Comparison of ENCODE assay signal across 19 cellular contexts in the genomic region with DNA sequence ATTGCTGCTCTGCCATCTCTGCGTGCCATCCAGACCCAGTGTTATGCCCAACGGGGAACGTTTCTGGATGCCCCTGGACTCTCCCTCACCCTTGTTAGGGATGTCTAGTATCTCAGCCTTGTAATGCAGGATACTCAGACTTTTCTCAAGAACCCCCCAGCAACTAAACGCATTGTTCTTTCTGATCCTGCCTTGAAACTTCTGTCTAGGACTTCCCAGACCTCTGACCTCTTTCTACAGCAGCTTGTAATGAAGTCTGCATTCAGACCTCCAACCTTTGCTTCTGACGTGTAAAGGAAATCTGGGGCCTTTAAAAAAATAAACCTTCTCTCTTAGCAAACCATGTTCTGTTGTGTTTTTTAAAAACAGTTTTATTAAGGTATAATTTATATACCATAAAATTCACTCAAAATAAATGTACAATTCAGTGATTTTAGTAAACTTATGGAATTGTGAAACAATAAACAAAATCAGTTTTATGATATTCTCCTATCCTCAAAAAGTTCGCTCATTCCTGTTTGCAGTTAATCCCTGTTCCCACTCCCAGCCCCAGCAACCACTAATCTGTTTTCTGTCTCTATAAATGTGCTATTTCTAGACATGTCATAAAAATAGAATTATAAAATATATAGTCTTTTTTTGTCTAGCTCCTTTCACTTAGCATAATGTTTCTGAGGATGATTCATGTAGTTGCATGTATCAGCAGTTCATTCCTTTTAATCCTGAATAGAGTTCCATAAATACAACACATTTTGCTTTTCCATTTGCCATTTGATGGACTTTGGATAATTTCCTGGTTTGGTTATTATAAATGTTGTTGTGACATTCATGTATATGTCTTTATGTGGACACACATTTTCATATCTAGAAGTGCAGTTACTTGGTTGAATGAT.
"Had no signal": no experiment of that assay in that cellular context is flagged by ENCODE, and none has a peak within 500 bp of the region (broad histone marks: within the 10 kb centered on the region; RNA-seq: fewer than 3 reads in every experiment).

No MANE protein-coding gene starts in this region.

- H3K36me3 Mint-ChIP-seq: immature natural killer cell, T-cell had no signal

- H3K4me3 Mint-ChIP-seq: immature natural killer cell, nephron, T-cell had no signal

- H3K9me3 Mint-ChIP-seq: immature natural killer cell, nephron, T-cell had no signal

- H3K9me3 ChIP-seq: colonic mucosa, gastrocnemius medialis, heart left ventricle, lower lobe of right lung had no signal

- H3K4me3 ChIP-seq: cardiac muscle cell, colonic mucosa, gastrocnemius medialis, heart left ventricle, lower lobe of right lung had no signal

- H3K27ac Mint-ChIP-seq: immature natural killer cell, T-cell had no signal

- DNase-seq: activated CD4-positive, alpha-beta T cell treated with anti-CD3 and anti-CD28 coated beads for 1 hour; activated CD4-positive, alpha-beta T cell treated with anti-CD3 and anti-CD28 coated beads, Interleukin-2, amount 50 U/mL, for 4 hours; activated naive CD4-positive, alpha-beta T cell; activated T-cell treated with anti-CD3 and anti-CD28 coated beads for 4 hours; aorta; colonic mucosa; gastrocnemius medialis; heart left ventricle; immature natural killer cell; lower lobe of right lung; stimulated activated CD4-positive, alpha-beta T cell treated with anti-CD3 and anti-CD28 coated beads, Interleukin-15, amount 100 ng/mL, for 24 hours; stimulated activated CD4-positive, alpha-beta T cell treated with anti-CD3 and anti-CD28 coated beads, Interleukin-4, amount 100 ng/mL, for 1 hour; stimulated activated naive CD4-positive, alpha-beta T cell treated with Interleukin-2 at 50 U/mL for 16 hours; T-cell; T-helper 9 cell; trophoblast cell had no signal

- H3K36me3 ChIP-seq: cardiac muscle cell, colonic mucosa, gastrocnemius medialis, heart left ventricle, lower lobe of right lung had no signal

- H3K4me1 ChIP-seq: colonic mucosa, heart left ventricle, lower lobe of right lung had no signal

- H3K27ac ChIP-seq: cardiac muscle cell, colonic mucosa, gastrocnemius medialis, heart left ventricle, lower lobe of right lung, VCaP had no signal

- H3K27me3 ChIP-seq: cardiac muscle cell, colonic mucosa, gastrocnemius medialis, heart left ventricle had no signal

- H3K4me1 Mint-ChIP-seq: immature natural killer cell, T-cell had no signal

- ATAC-seq: gastrocnemius medialis, heart left ventricle, lower lobe of right lung, T-cell had no signal
